In genomic region chr9:117247271-117247670, GRCh38 we compare ENCODE assay signal across 9 cellular contexts.
DNase-seq lines count a peak whose midpoint lies in the region; ATAC-seq and TF ChIP-seq lines count a peak whose summit lies in the region.
"Had no signal": no experiment of that assay in that cellular context is flagged by ENCODE, and none has a peak within 500 bp of the region (broad histone marks: within the 10 kb centered on the region; RNA-seq: fewer than 3 reads in every experiment).

No MANE protein-coding gene starts in this region.

- no peaks in the 10 kb centered on the region for H3K4me1 ChIP-seq in psoas muscle

- no peaks in the 10 kb centered on the region for H3K36me3 Mint-ChIP-seq in activated CD4-positive, alpha-beta memory T cell treated with anti-CD3 and anti-CD28 coated beads, Interleukin-2, amount 10 ng/mL, durations not matched to agents 7 days and 5 days (ENCODE audit: low read depth)

- no peaks in the 10 kb centered on the region for H3K36me3 ChIP-seq in psoas muscle (ENCODE audit: insufficient read depth in 1 of 2, low read depth in 1 of 2)

- H3K4me3 ChIP-seq in dorsolateral prefrontal cortex (no peak overlapping the region), psoas muscle (no peak overlapping the region)

- intact Hi-C loops in dorsolateral prefrontal cortex (cut with DNase I) = loop anchor here (5.0 kb wide), 2 partner anchors 160 to 175 kb away; no protein-coding TSS in a partner anchor
- intact Hi-C loops in psoas muscle (cut with DNase I) = no loop called here

- H3K27me3 ChIP-seq in dorsolateral prefrontal cortex = no peaks in the 10 kb centered on the region
- H3K27me3 ChIP-seq in psoas muscle (ENCODE audit: insufficient read depth in 3 of 3, low read length in 2 of 3) = peaks cover 0 to 4% (median 0%) of the 10 kb centered on the region in 3 donors

- H3K27ac ChIP-seq in dorsolateral prefrontal cortex = peak overlapping the region in 1 of 59 donors; percentile 31
- H3K27ac ChIP-seq in psoas muscle = no peak overlapping the region

- peak in 2 of 3 experiments; percentile 23 to 61 for DNase-seq in NCI-H1417 (lab: John Stamatoyannopoulos, UW)
- no peak for DNase-seq in NCI-H1417 treated with DMSO at 0.1 percent for 48 hours (lab: John Stamatoyannopoulos, UW)
- peak; percentile 17 for DNase-seq in NCI-H1694 (lab: John Stamatoyannopoulos, UW)
- DNase-seq in dorsolateral prefrontal cortex = peak in 2 of 10 donors; percentile 33 to 34
- DNase-seq in psoas muscle = no peak
- DNase-seq in ureter (ENCODE audit: low spot score) = no peak
- DNase-seq in NOMO-1 (lab: John Stamatoyannopoulos, UW; ENCODE audit: unreplicated experiment in 2 of 2) = no peak
- no peak for DNase-seq in activated CD4-positive, alpha-beta memory T cell treated with anti-CD3 and anti-CD28 coated beads, Interleukin-2, amount 10 ng/mL, durations not matched to agents 7 days and 5 days
- DNase-seq: activated CD4-positive, alpha-beta T cell treated with anti-CD3 and anti-CD28 coated beads, Interleukin-2, amount 10 ng/mL, durations not matched to agents 24 days and 14 days had no signal

- CTCF ChIA-PET in activated CD4-positive, alpha-beta memory T cell treated with anti-CD3 and anti-CD28 coated beads, Interleukin-2, amount 10 ng/mL, durations not matched to agents 7 days and 5 days (lab: Charles Lee) = no interaction called here

- 32 to 48% (median 43%) methylated on average over 1 of the region's 1 CpG for WGBS in psoas muscle, 3 donors

- peaks cover 3% of the 10 kb centered on the region for H3K9me3 Mint-ChIP-seq in activated CD4-positive, alpha-beta memory T cell treated with anti-CD3 and anti-CD28 coated beads, Interleukin-2, amount 10 ng/mL, durations not matched to agents 7 days and 5 days
- H3K9me3 Mint-ChIP-seq: activated CD4-positive, alpha-beta T cell treated with anti-CD3 and anti-CD28 coated beads, Interleukin-2, amount 10 ng/mL, durations not matched to agents 24 days and 14 days had no signal

- H3K4me3 Mint-ChIP-seq in activated CD4-positive, alpha-beta memory T cell treated with anti-CD3 and anti-CD28 coated beads, Interleukin-2, amount 10 ng/mL, durations not matched to agents 7 days and 5 days = no peak overlapping the region
- H3K4me3 Mint-ChIP-seq: activated CD4-positive, alpha-beta T cell treated with anti-CD3 and anti-CD28 coated beads, Interleukin-2, amount 10 ng/mL, durations not matched to agents 24 days and 14 days had no signal

- no peaks in the 10 kb centered on the region for H3K9me3 ChIP-seq in psoas muscle

- no peaks in the 10 kb centered on the region for H3K4me1 Mint-ChIP-seq in activated CD4-positive, alpha-beta memory T cell treated with anti-CD3 and anti-CD28 coated beads, Interleukin-2, amount 10 ng/mL, durations not matched to agents 7 days and 5 days

- TF ChIP-seq CTCF in dorsolateral prefrontal cortex (IDR thresholded peaks at IDR 0.05 in 54 of 56, conservative IDR thresholded peaks at IDR 0.05 in 2 of 56; ENCODE audit: low read depth in 1 of 56, partially characterized antibody in 56 of 56) (peak; percentile 30 to 78 (median 65)), psoas muscle (IDR thresholded peaks at IDR 0.05) (peak; percentile 16)

- ATAC-seq in psoas muscle = no peak

- POLR2A ChIA-PET in activated CD4-positive, alpha-beta memory T cell treated with anti-CD3 and anti-CD28 coated beads, Interleukin-2, amount 10 ng/mL, durations not matched to agents 7 days and 5 days (lab: Charles Lee) = no interaction called here

- H3K27ac Mint-ChIP-seq in activated CD4-positive, alpha-beta memory T cell treated with anti-CD3 and anti-CD28 coated beads, Interleukin-2, amount 10 ng/mL, durations not matched to agents 7 days and 5 days = no peak overlapping the region
- H3K27ac Mint-ChIP-seq: activated CD4-positive, alpha-beta T cell treated with anti-CD3 and anti-CD28 coated beads, Interleukin-2, amount 10 ng/mL, durations not matched to agents 24 days and 14 days had no signal

- H3K27me3 Mint-ChIP-seq in activated CD4-positive, alpha-beta memory T cell treated with anti-CD3 and anti-CD28 coated beads, Interleukin-2, amount 10 ng/mL, durations not matched to agents 7 days and 5 days = no peaks in the 10 kb centered on the region
- H3K27me3 Mint-ChIP-seq: activated CD4-positive, alpha-beta T cell treated with anti-CD3 and anti-CD28 coated beads, Interleukin-2, amount 10 ng/mL, durations not matched to agents 24 days and 14 days had no signal

Comparison
In these comparisons a context has a peak if more than half of its experiments do, and no peak if none do; other contexts are left out.
1. DNase-seq: peak in NCI-H1417 (2 of 3) and NCI-H1694 (single experiment); none in NCI-H1417 treated with DMSO at 0.1 percent for 48 hours (single experiment), psoas muscle (0 of 2), ureter (single experiment), NOMO-1 (0 of 2) and activated CD4-positive, alpha-beta memory T cell treated with anti-CD3 and anti-CD28 coated beads, Interleukin-2, amount 10 ng/mL, durations not matched to agents 7 days and 5 days (single experiment).
2. intact Hi-C loops: an anchor here in dorsolateral prefrontal cortex (5.0 kb wide); none called in psoas muscle.